ENCODE assay signal across 17 cellular contexts in genomic region chr10:48608926-48609325, GRCh38. TPM values are rescaled to one million over a fixed set of nuclear protein-coding genes. Genes with fewer than 3 reads are reported as not detected.
DNase-seq lines count a peak whose midpoint lies in the region; ATAC-seq, FAIRE-seq and TF ChIP-seq lines count a peak whose summit lies in the region.
"Had no signal": no experiment of that assay in that cellular context is flagged by ENCODE, and none has a peak within 500 bp of the region (broad histone marks: within the 10 kb centered on the region; RNA-seq: fewer than 3 reads in every experiment).

No MANE protein-coding gene starts in this region.

- no peaks in the 10 kb centered on the region for H3K9me3 Mint-ChIP-seq in activated T-cell treated with anti-CD3 and anti-CD28 coated beads, Interleukin-2, amount 50 U/mL, for 72 hours
- H3K9me3 Mint-ChIP-seq: IgD-negative memory B cell had no signal

- H3K36me3 Mint-ChIP-seq in activated T-cell treated with anti-CD3 and anti-CD28 coated beads, Interleukin-2, amount 50 U/mL, for 72 hours (ENCODE audit: insufficient read depth in 2 of 2): no peaks in the 10 kb centered on the region
- H3K36me3 Mint-ChIP-seq: CD8-positive, alpha-beta memory T cell; IgD-negative memory B cell had no signal

- H3K4me3 ChIP-seq in cardiac fibroblast (replicated peaks in 1 of 2; ENCODE audit: low read depth in 2 of 2, low read length in 2 of 2): no peak overlapping the region
- H3K4me3 ChIP-seq: BLaER1, SJCRH30 had no signal

- peak; percentile 15 for DNase-seq in cardiac septum (ENCODE audit: low spot score)
- DNase-seq in Right ventricle myocardium superior: no peak
- peak; percentile 19 to 65 for DNase-seq in cardiac fibroblast (ENCODE audit: low read depth in 2 of 2)
- DNase-seq in kidney tubule cell (ENCODE audit: low spot score): peak; percentile 43
- no peak for DNase-seq in urothelium cell line (ENCODE audit: low spot score)
- DNase-seq in stimulated activated CD8-positive, alpha-beta memory T cell treated with anti-CD3 and anti-CD28 coated beads, Interleukin-4, amount 100 ng/mL, for 48 hours: no peak
- DNase-seq in activated T-cell treated with anti-CD3 and anti-CD28 coated beads, Interleukin-2, amount 50 U/mL, for 72 hours: no peak
- DNase-seq: DMS79 treated with DMSO at 0.1 percent for 48 hours, NCI-H446, RPMI8226, SJCRH30 had no signal

- no peak overlapping the region for H3K27ac Mint-ChIP-seq in activated T-cell treated with anti-CD3 and anti-CD28 coated beads, Interleukin-2, amount 50 U/mL, for 72 hours
- H3K27ac Mint-ChIP-seq: CD8-positive, alpha-beta memory T cell had no signal

- peak; percentile 5 for FAIRE-seq in urothelium cell line (lab: Jason Lieb, UNC)
- FAIRE-seq: D721Med, GM12892 had no signal

- intact Hi-C loops in cardiac septum (cut with DNase I) (loop anchor here (5.0 kb wide), 1 partner anchor 48 kb away; no protein-coding TSS in a partner anchor), Right ventricle myocardium superior (cut with DNase I) (loop anchor here (10.0 kb wide), 1 partner anchor 46 kb away; no protein-coding TSS in a partner anchor)

- peaks cover 61% of the 10 kb centered on the region for H3K27me3 Mint-ChIP-seq in activated T-cell treated with anti-CD3 and anti-CD28 coated beads, Interleukin-2, amount 50 U/mL, for 72 hours (ENCODE audit: low read depth)

- no peak for TF ChIP-seq CTCF in cardiac fibroblast (IDR thresholded peaks at IDR 0.05; ENCODE audit: low read depth, low read length)

- ATAC-seq in Right ventricle myocardium superior (ENCODE audit: poor library complexity): no peak
- ATAC-seq in GM21529 (IDR thresholded peaks at IDR 0.05; ENCODE audit: unreplicated experiment): no peak
- no peak for ATAC-seq in activated T-cell treated with anti-CD3 and anti-CD28 coated beads, Interleukin-2, amount 50 U/mL, for 72 hours (replicated peaks in 1 of 2)

- no peak overlapping the region for H3K4me3 Mint-ChIP-seq in activated T-cell treated with anti-CD3 and anti-CD28 coated beads, Interleukin-2, amount 50 U/mL, for 72 hours
- H3K4me3 Mint-ChIP-seq: CD8-positive, alpha-beta memory T cell; IgD-negative memory B cell had no signal

- H3K4me1 Mint-ChIP-seq in activated T-cell treated with anti-CD3 and anti-CD28 coated beads, Interleukin-2, amount 50 U/mL, for 72 hours (ENCODE audit: low read depth): no peaks in the 10 kb centered on the region

RNA-seq across cellular contexts. Expression of gene ARHGAP22, which starts 4.1 kb away (rescaled TPM):
- total RNA-seq in cardiac septum (4.4 TPM), Right ventricle myocardium superior (5.2 TPM)
- total RNA-seq in activated T-cell treated with anti-CD3 and anti-CD28 coated beads, Interleukin-2, amount 50 U/mL, for 72 hours: not detected
- total RNA-seq: CD8-positive, alpha-beta memory T cell; SJCRH30 had no signal

Comparison
In these comparisons a context has a peak if more than half of its experiments do, and no peak if none do; other contexts are left out.
1. DNase-seq: peak in cardiac septum (single experiment), cardiac fibroblast (2 of 2) and kidney tubule cell (single experiment); none in Right ventricle myocardium superior (single experiment), urothelium cell line (single experiment), stimulated activated CD8-positive, alpha-beta memory T cell treated with anti-CD3 and anti-CD28 coated beads, Interleukin-4, amount 100 ng/mL, for 48 hours (single experiment) and activated T-cell treated with anti-CD3 and anti-CD28 coated beads, Interleukin-2, amount 50 U/mL, for 72 hours (0 of 2).